13 cellular contexts compared by ENCODE assay signal in genomic region chr16:57141822-57142631, GRCh38. TPM values are rescaled to one million over a fixed set of nuclear protein-coding genes. Genes with fewer than 3 reads are reported as not detected.
A peak's percentile ranks its signal among the peaks of the same experiment; 100 is the strongest.
DNase-seq lines count a peak whose midpoint lies in the region; ATAC-seq, FAIRE-seq and TF ChIP-seq lines count a peak whose summit lies in the region.
"Had no signal": no experiment of that assay in that cellular context is flagged by ENCODE, and none has a peak within 500 bp of the region (broad histone marks: within the 10 kb centered on the region; RNA-seq: fewer than 3 reads in every experiment).

No MANE protein-coding gene starts in this region.

- peak overlapping the region; percentile 93 for H3K27ac Mint-ChIP-seq in T-helper 17 cell

- no peaks in the 10 kb centered on the region for H3K79me1 ChIP-seq in H1 (ENCODE audit: low read depth, low read length)

- no peak overlapping the region for H3K4ac ChIP-seq in H1 (replicated peaks; ENCODE audit: insufficient read length, low read depth, low read length)

- H2AK5ac ChIP-seq in H1 (ENCODE audit: low read depth, low read length): peak overlapping the region; percentile 71; the same call in 1 of the 2 replicates

- 0 out of 2 replicates have a peak overlapping the region, but pooled peaks have one; percentile 61 for H2BK20ac ChIP-seq in H1 (ENCODE audit: low read length)

- TF ChIP-seq CTCF in left ventricle myocardium inferior (IDR thresholded peaks at IDR 0.05; ENCODE audit: borderline replicate concordance) (no peak), heart left ventricle (IDR thresholded peaks at IDR 0.05) (no peak), H1 (IDR thresholded peaks at IDR 0.05; ENCODE audit: control extremely low read depth in 1 of 3, insufficient read depth in 1 of 3, low read depth in 1 of 3, low read length in 3 of 3) (no peak), upper lobe of right lung (IDR thresholded peaks at IDR 0.05) (no peak)

- no peak for TF ChIP-seq POLR2A in heart left ventricle (IDR thresholded peaks at IDR 0.05)
- TF ChIP-seq POLR2A in H1 (IDR thresholded peaks at IDR 0.05; ENCODE audit: control extremely low read depth in 1 of 2, low read depth in 2 of 2, low read length in 2 of 2): no peak

- no peak for TF ChIP-seq EP300 in H1 (IDR thresholded peaks at IDR 0.05; ENCODE audit: borderline replicate concordance in 1 of 2, low read depth in 2 of 2, low read length in 2 of 2)

- peak overlapping the region; percentile 75 for H3K4me3 Mint-ChIP-seq in T-helper 17 cell

- TF ChIP-seq RAD21 in H1 (IDR thresholded peaks at IDR 0.05 in 1 of 2, conservative IDR thresholded peaks at IDR 0.05 in 1 of 2; ENCODE audit: low read depth in 2 of 2, low read length in 2 of 2): no peak

- H3K4me3 ChIP-seq in left ventricle myocardium inferior (no peak overlapping the region), heart left ventricle (no peak overlapping the region), H1 (ENCODE audit: extremely low read depth in 1 of 4, insufficient read depth in 2 of 4, low read depth in 3 of 4, low read length in 4 of 4) (no peak overlapping the region), upper lobe of right lung (no peak overlapping the region)
- H3K4me3 ChIP-seq: esophagus muscularis mucosa, lung had no signal

- peak overlapping the region; percentile 67 for H3K27ac ChIP-seq in left ventricle myocardium inferior (replicated peaks)
- peak overlapping the region in 3 of 12 donors; percentile 8 to 39 (median 28) for H3K27ac ChIP-seq in heart left ventricle
- no peak overlapping the region for H3K27ac ChIP-seq in H1 (ENCODE audit: low read depth, low read length)
- peak overlapping the region; percentile 42 for H3K27ac ChIP-seq in upper lobe of right lung
- H3K27ac ChIP-seq: esophagus muscularis mucosa had no signal

- H3K9ac ChIP-seq in H1 (replicated peaks in 1 of 4; ENCODE audit: extremely low read depth in 1 of 4, low read depth in 3 of 4, low read length in 3 of 4): no peak overlapping the region; a peak in 1 of 7 replicates

- H4K5ac ChIP-seq in H1 (ENCODE audit: insufficient read length, low read depth, low read length): no peak overlapping the region

- peaks cover 27% of the 10 kb centered on the region for H3K4me1 Mint-ChIP-seq in T-helper 17 cell

- no peaks in the 10 kb centered on the region for H3K27me3 Mint-ChIP-seq in T-helper 17 cell

- H3K79me2 ChIP-seq in H1 (ENCODE audit: control insufficient read depth in 1 of 2, insufficient read depth in 2 of 2, low read length in 2 of 2): no peaks in the 10 kb centered on the region

- no peak overlapping the region for H3K18ac ChIP-seq in H1 (ENCODE audit: extremely low read depth, low read length)

- H3K56ac ChIP-seq in H1 (replicated peaks; ENCODE audit: insufficient read length, low read depth, low read length): no peak overlapping the region

- 0 out of 2 replicates have a peak overlapping the region, but pooled peaks have one; percentile 28 for H4K8ac ChIP-seq in H1 (ENCODE audit: extremely low read depth, insufficient read depth, low read length)

- no peaks in the 10 kb centered on the region for H3K23me2 ChIP-seq in H1 (ENCODE audit: low read depth, low read length)

- H2BK120ac ChIP-seq in H1 (replicated peaks; ENCODE audit: low read depth, low read length): no peak overlapping the region

- H3K23ac ChIP-seq in H1 (ENCODE audit: insufficient read length): no peak overlapping the region

- H3K9me3 ChIP-seq in left ventricle myocardium inferior (replicated peaks) (no peaks in the 10 kb centered on the region), heart left ventricle (no peaks in the 10 kb centered on the region), T-helper 17 cell (ENCODE audit: control insufficient read depth, low read length, poor library complexity, severe bottlenecking) (no peaks in the 10 kb centered on the region), H1 (ENCODE audit: insufficient read depth in 2 of 2, low read depth in 1 of 2, low read length in 1 of 2) (no peaks in the 10 kb centered on the region), upper lobe of right lung (no peaks in the 10 kb centered on the region)
- H3K9me3 ChIP-seq: esophagus muscularis mucosa had no signal

- no peaks in the 10 kb centered on the region for H3K36me3 ChIP-seq in left ventricle myocardium inferior
- peaks cover 0 to 14% (median 0%) of the 10 kb centered on the region in 9 donors for H3K36me3 ChIP-seq in heart left ventricle
- H3K36me3 ChIP-seq in H1 (ENCODE audit: control insufficient read depth in 2 of 4, insufficient read depth in 4 of 4, low read length in 3 of 4): no peaks in the 10 kb centered on the region
- no peaks in the 10 kb centered on the region for H3K36me3 ChIP-seq in upper lobe of right lung

- CTCF ChIA-PET in H1 (lab: Charles Lee; ENCODE audit: partially characterized antibody): interaction anchor here (1.1 to 4.2 kb wide), 4 partner anchors 8 to 57 kb away, joined by 4 to 32 read pairs (median 6); no protein-coding TSS in a partner anchor

- H2AFZ ChIP-seq in H1 (ENCODE audit: low read length): no peak overlapping the region

- H3K27me3 ChIP-seq in left ventricle myocardium inferior (ENCODE audit: low read depth): no peaks in the 10 kb centered on the region
- no peaks in the 10 kb centered on the region for H3K27me3 ChIP-seq in heart left ventricle
- H3K27me3 ChIP-seq in H1 (replicated peaks in 1 of 4; ENCODE audit: control insufficient read depth in 3 of 4, extremely low read depth in 1 of 4, insufficient read depth in 3 of 4, low read length in 3 of 4): no peaks in the 10 kb centered on the region
- H3K27me3 ChIP-seq in upper lobe of right lung: no peaks in the 10 kb centered on the region
- H3K27me3 ChIP-seq: esophagus muscularis mucosa had no signal

- no peaks in the 10 kb centered on the region for H4K20me1 ChIP-seq in H1 (replicated peaks in 1 of 2; ENCODE audit: control insufficient read depth in 1 of 2, insufficient read depth in 2 of 2, low read length in 2 of 2)

- intact Hi-C loops in left ventricle myocardium inferior (cut with micrococcal nuclease) (no loop called here), heart left ventricle (cut with DNase I) (loop anchor here in 5 of 10 donors (5.0 to 10.0 kb wide), 2 partner anchors 35 to 47 kb away; partner anchors contain the start of gene CPNE2 (in 3 of the 5)), upper lobe of right lung (cut with DNase I) (no loop called here)

- ATAC-seq in heart left ventricle: no peak
- ATAC-seq in T-helper 17 cell: peak; percentile 91
- ATAC-seq in upper lobe of right lung: peak; percentile 26
- no peak for ATAC-seq in GM21360 (IDR thresholded peaks at IDR 0.05; ENCODE audit: unreplicated experiment)

- H2BK5ac ChIP-seq in H1 (ENCODE audit: low read depth, low read length): peak overlapping the region; percentile 52; the same call in 1 of the 2 replicates

- WGBS in heart left ventricle, 4 donors: 76 to 84% (median 80%) methylated on average over 16 of the region's 16 CpGs
- 93% methylated on average over 16 of the region's 16 CpGs; no CpG with 5 or more reads in 1 of the 2 experiments for WGBS in H1 (ENCODE audit: extremely low coverage in 1 of 2, insufficient coverage in 1 of 2, insufficient read length in 1 of 2, insufficient replicate concordance in 2 of 2, low coverage in 1 of 2, low lambda C conversion rate in 2 of 2, missing lambda C conversion rate in 1 of 2), 2 experiments

- H3K14ac ChIP-seq in H1 (ENCODE audit: insufficient read length): no peak overlapping the region

- no peak overlapping the region for H4K91ac ChIP-seq in H1 (replicated peaks; ENCODE audit: insufficient read length, low read length)

- peaks cover 77% of the 10 kb centered on the region for H3K4me1 ChIP-seq in left ventricle myocardium inferior
- peaks cover 7 to 77% (median 53%) of the 10 kb centered on the region in 12 donors for H3K4me1 ChIP-seq in heart left ventricle
- peaks cover 0 to 9% (median 7%) of the 10 kb centered on the region in 4 experiments; a peak in 6 of 7 replicates for H3K4me1 ChIP-seq in H1 (replicated peaks in 1 of 4; ENCODE audit: control insufficient read depth in 3 of 4, insufficient read depth in 4 of 4, low read length in 3 of 4)
- peaks cover 52% of the 10 kb centered on the region for H3K4me1 ChIP-seq in upper lobe of right lung

- no peak for DNase-seq in left ventricle myocardium inferior
- DNase-seq in heart left ventricle: no peak
- DNase-seq in T-helper 17 cell: no peak
- no peak for DNase-seq in H1 (ENCODE audit: low read depth in 1 of 2, low spot score in 2 of 2)
- DNase-seq in upper lobe of right lung: peak; percentile 64
- no peak for DNase-seq in NCI-H2227 treated with DMSO at 0.1 percent for 48 hours (lab: John Stamatoyannopoulos, UW)
- DNase-seq in DMS79 (lab: John Stamatoyannopoulos, UW): no peak
- DNase-seq: activated effector memory CD4-positive, alpha-beta T cell treated with anti-CD3 and anti-CD28 coated beads, Interleukin-2, amount 50 U/mL, for 16 hours; NCI-H1092; SHP77 had no signal

- no peak overlapping the region for H2BK12ac ChIP-seq in H1 (ENCODE audit: low read depth, low read length)

- peak overlapping the region; percentile 46; the same call in 1 of the 2 replicates for H2BK15ac ChIP-seq in H1 (ENCODE audit: low read length)

- H3K36me3 Mint-ChIP-seq in T-helper 17 cell (ENCODE audit: low read depth): no peaks in the 10 kb centered on the region

- H3K4me2 ChIP-seq in H1 (ENCODE audit: insufficient read depth in 1 of 2, low read depth in 2 of 2, low read length in 2 of 2): no peak overlapping the region

- POLR2A ChIA-PET in H1 (lab: Charles Lee; ENCODE audit: partially characterized antibody): interaction anchor here (1.2 to 1.6 kb wide), 3 partner anchors 10 to 15 kb away, joined by 3 to 4 read pairs (median 3); no protein-coding TSS in a partner anchor

- no peak for FAIRE-seq in H1 (lab: Jason Lieb, UNC)

RNA-seq across cellular contexts. Expression of gene PSME3IP1, which starts 43.8 kb away (rescaled TPM):
- 56.3 TPM for total RNA-seq in left ventricle myocardium inferior
- total RNA-seq in heart left ventricle: 10 to 100 TPM; 48.8 to 71.9 (median 65.8) TPM
- polyA plus RNA-seq in heart left ventricle: 10 to 100 TPM; 37.8 to 74.6 TPM
- total RNA-seq in T-helper 17 cell: 100 to 1,000 TPM; 109 to 118 TPM
- total RNA-seq in H1 (2021; fragmentation: NEBNext Ultra II Directional; extraction: Animal tissue kit (Norgen Biotek cat#: 25700)): 93.1 and 95.1 TPM in 2 replicates
- 98.3 and 117 TPM in 2 replicates for polyA plus RNA-seq in H1 (2011; rRNA removed)
- 123 TPM for polyA plus RNA-seq in H1 (2011; cell fraction: cytosol; rRNA removed)
- polyA plus RNA-seq in H1 (2011; cell fraction: nucleus; rRNA removed): 179 TPM
- polyA plus RNA-seq in H1 (2012, experiment 1 of 2): 86.9 to 108 TPM (median 91.2 TPM) in 4 replicates
- polyA plus RNA-seq in H1 (2012, experiment 2 of 2): 31.9 TPM
- polyA plus RNA-seq in H1 (2013, experiment 1 of 2): 102 TPM
- polyA plus RNA-seq in H1 (2013, experiment 2 of 2): 97.3 TPM
- polyA minus RNA-seq in H1 (2011; rRNA and poly(A)+ RNA removed): 74.9 and 95.6 TPM in 2 replicates
- 52.8 TPM for polyA minus RNA-seq in H1 (2011; cell fraction: cytosol; rRNA and poly(A)+ RNA removed)
- 49.9 TPM for polyA minus RNA-seq in H1 (2011; cell fraction: nucleus; rRNA and poly(A)+ RNA removed)
- 77.8 TPM for total RNA-seq in upper lobe of right lung

RNA-seq across cellular contexts. Expression of gene RSPRY1, which starts 44.1 kb away (rescaled TPM):
- total RNA-seq in left ventricle myocardium inferior (14.0 TPM), heart left ventricle (10 to 100 TPM; 13.4 to 22.9 (median 17.1) TPM), T-helper 17 cell (10 to 100 TPM; 19.1 to 23.8 TPM), upper lobe of right lung (36.2 TPM)
- polyA plus RNA-seq in heart left ventricle (10 to 100 TPM in 1 of 2 donors, 1 to 10 TPM in 1; 5.4 to 22.2 TPM), H1 (2011; rRNA removed) (9.1 and 11.5 TPM in 2 replicates)
- total RNA-seq in H1 (2021; fragmentation: NEBNext Ultra II Directional; extraction: Animal tissue kit (Norgen Biotek cat#: 25700)): 32.5 and 34.2 TPM in 2 replicates
- 12.8 TPM for polyA plus RNA-seq in H1 (2011; cell fraction: cytosol; rRNA removed)
- polyA plus RNA-seq in H1 (2011; cell fraction: nucleus; rRNA removed): 13.4 TPM
- 14.1 to 20.5 TPM (median 19.2 TPM) in 4 replicates for polyA plus RNA-seq in H1 (2012, experiment 1 of 2)
- 1.5 TPM for polyA plus RNA-seq in H1 (2012, experiment 2 of 2)
- polyA plus RNA-seq in H1 (2013, experiment 1 of 2): 40.3 TPM
- 43.4 TPM for polyA plus RNA-seq in H1 (2013, experiment 2 of 2)
- polyA minus RNA-seq in H1 (2011; rRNA and poly(A)+ RNA removed): 95.2 and 95.6 TPM in 2 replicates
- 33.5 TPM for polyA minus RNA-seq in H1 (2011; cell fraction: cytosol; rRNA and poly(A)+ RNA removed)
- 45.2 TPM for polyA minus RNA-seq in H1 (2011; cell fraction: nucleus; rRNA and poly(A)+ RNA removed)

RNA-seq across cellular contexts. Expression of gene CPNE2, which starts 49.6 kb away (rescaled TPM):
- total RNA-seq in left ventricle myocardium inferior (13.7 TPM), heart left ventricle (10 to 100 TPM in 6 of 9 donors, 1 to 10 TPM in 3; 7.2 to 23.6 (median 11.9) TPM), T-helper 17 cell (1 to 10 TPM; 2.4 to 4.4 TPM), upper lobe of right lung (64.5 TPM)
- polyA plus RNA-seq in heart left ventricle (10 to 100 TPM; 18.8 to 20.4 TPM), H1 (2011; rRNA removed) (38.0 and 39.5 TPM in 2 replicates)
- total RNA-seq in H1 (2021; fragmentation: NEBNext Ultra II Directional; extraction: Animal tissue kit (Norgen Biotek cat#: 25700)): 10.6 and 11.6 TPM in 2 replicates
- polyA plus RNA-seq in H1 (2011; cell fraction: cytosol; rRNA removed): 23.2 TPM
- 22.3 TPM for polyA plus RNA-seq in H1 (2011; cell fraction: nucleus; rRNA removed)
- 11.1 to 18.8 TPM (median 16.3 TPM) in 4 replicates for polyA plus RNA-seq in H1 (2012, experiment 1 of 2)
- 20.5 TPM for polyA plus RNA-seq in H1 (2012, experiment 2 of 2)
- polyA plus RNA-seq in H1 (2013, experiment 1 of 2): 26.2 TPM
- 24.6 TPM for polyA plus RNA-seq in H1 (2013, experiment 2 of 2)
- polyA minus RNA-seq in H1 (2011; rRNA and poly(A)+ RNA removed): 16.1 and 18.7 TPM in 2 replicates
- polyA minus RNA-seq in H1 (2011; cell fraction: cytosol; rRNA and poly(A)+ RNA removed): 11.2 TPM
- 9.8 TPM for polyA minus RNA-seq in H1 (2011; cell fraction: nucleus; rRNA and poly(A)+ RNA removed)

Comparison
In these comparisons a context has a peak if more than half of its experiments do, and no peak if none do; other contexts are left out.
1. ATAC-seq: peak in T-helper 17 cell (single experiment) and upper lobe of right lung (single experiment); none in heart left ventricle (0 of 4) and GM21360 (single experiment).